ENCODE assay signal across 10 cellular contexts in genomic region chr22:50171319-50171964, GRCh38. TPM values are rescaled to one million over a fixed set of nuclear protein-coding genes. Genes with fewer than 3 reads are reported as not detected.
DNase-seq lines count a peak whose midpoint lies in the region; ATAC-seq and TF ChIP-seq lines count a peak whose summit lies in the region.
"Had no signal": no experiment of that assay in that cellular context is flagged by ENCODE, and none has a peak within 500 bp of the region (broad histone marks: within the 10 kb centered on the region; RNA-seq: fewer than 3 reads in every experiment).

No MANE protein-coding gene starts in this region.

- H3K9me3 ChIP-seq in iPS-18c (ENCODE audit: control insufficient read depth, insufficient read depth, low read length), result peaks cover 2% of the 10 kb centered on the region

- no peaks in the 10 kb centered on the region for H3K9me3 Mint-ChIP-seq in activated CD4-positive, alpha-beta T cell treated with anti-CD3 and anti-CD28 coated beads, Interleukin-2, amount 10 ng/mL, durations not matched to agents 24 days and 14 days
- H3K9me3 Mint-ChIP-seq in activated naive CD4-positive, alpha-beta T cell treated with anti-CD3 and anti-CD28 coated beads, Interleukin-2, amount 50 U/mL, for 72 hours, result no peaks in the 10 kb centered on the region
- H3K9me3 Mint-ChIP-seq in stimulated activated naive B cell treated with anti-CD40 and anti-IgM and Interleukin-4, amounts not matched to agents 10 μg/mL and 1 μg/mL and 100 μg/mL, for 72 hours, result no peaks in the 10 kb centered on the region

- no peak for TF ChIP-seq POLR2A in lower leg skin (IDR thresholded peaks at IDR 0.05)

- no peak for ATAC-seq in activated naive CD4-positive, alpha-beta T cell treated with anti-CD3 and anti-CD28 coated beads, Interleukin-2, amount 50 U/mL, for 72 hours
- ATAC-seq in stimulated activated naive B cell treated with anti-CD40 and anti-IgM and Interleukin-4, amounts not matched to agents 10 μg/mL and 1 μg/mL and 100 μg/mL, for 72 hours (replicated peaks), result no peak
- no peak for ATAC-seq in GM18517 (IDR thresholded peaks at IDR 0.05; ENCODE audit: unreplicated experiment)

- H3K4me1 Mint-ChIP-seq in activated CD4-positive, alpha-beta T cell treated with anti-CD3 and anti-CD28 coated beads, Interleukin-2, amount 10 ng/mL, durations not matched to agents 24 days and 14 days, result peaks cover 6% of the 10 kb centered on the region
- peaks cover 40 to 58% of the 10 kb centered on the region in 2 donors for H3K4me1 Mint-ChIP-seq in stimulated activated naive B cell treated with anti-CD40 and anti-IgM and Interleukin-4, amounts not matched to agents 10 μg/mL and 1 μg/mL and 100 μg/mL, for 72 hours

- WGBS in lower leg skin, 2 donors, result 68 to 73% methylated on average over 11 of the region's 15 CpGs

- no peak for DNase-seq in activated CD4-positive, alpha-beta T cell treated with anti-CD3 and anti-CD28 coated beads, Interleukin-2, amount 10 ng/mL, durations not matched to agents 24 days and 14 days
- no peak for DNase-seq in activated CD4-positive, alpha-beta T cell treated with anti-CD3 and anti-CD28 coated beads, Interleukin-2, amount 50 U/mL, for 1 hour
- peak in 1 of 2 donors; percentile 57 for DNase-seq in activated naive CD4-positive, alpha-beta T cell treated with anti-CD3 and anti-CD28 coated beads, Interleukin-2, amount 50 U/mL, for 72 hours (ENCODE audit: low spot score in 2 of 2)
- DNase-seq in stimulated activated naive B cell treated with anti-CD40 and anti-IgM and Interleukin-4, amounts not matched to agents 10 μg/mL and 1 μg/mL and 100 μg/mL, for 72 hours, result no peak
- DNase-seq in NCI-H2107 (lab: John Stamatoyannopoulos, UW) (no peak), lower leg skin (ENCODE audit: low spot score in 2 of 2) (no peak)
- DNase-seq: amygdala, MV-4-11 had no signal

- intact Hi-C loops in activated CD4-positive, alpha-beta T cell treated with anti-CD3 and anti-CD28 coated beads, Interleukin-2, amount 10 ng/mL, durations not matched to agents 24 days and 14 days (cut with micrococcal nuclease), result no loop called here
- intact Hi-C loops in lower leg skin (cut with DNase I; ENCODE audit: low total_unique reads), result no loop called here

- H3K27me3 Mint-ChIP-seq in activated CD4-positive, alpha-beta T cell treated with anti-CD3 and anti-CD28 coated beads, Interleukin-2, amount 10 ng/mL, durations not matched to agents 24 days and 14 days, result peaks cover 36% of the 10 kb centered on the region
- H3K27me3 Mint-ChIP-seq in stimulated activated naive B cell treated with anti-CD40 and anti-IgM and Interleukin-4, amounts not matched to agents 10 μg/mL and 1 μg/mL and 100 μg/mL, for 72 hours, result peaks cover 19 to 23% of the 10 kb centered on the region in 2 donors

- H3K27ac Mint-ChIP-seq in activated CD4-positive, alpha-beta T cell treated with anti-CD3 and anti-CD28 coated beads, Interleukin-2, amount 10 ng/mL, durations not matched to agents 24 days and 14 days, result peak overlapping the region; percentile 73
- peak overlapping the region; percentile 14 to 44 for H3K27ac Mint-ChIP-seq in activated naive CD4-positive, alpha-beta T cell treated with anti-CD3 and anti-CD28 coated beads, Interleukin-2, amount 50 U/mL, for 72 hours
- peak overlapping the region; percentile 92 for H3K27ac Mint-ChIP-seq in stimulated activated naive B cell treated with anti-CD40 and anti-IgM and Interleukin-4, amounts not matched to agents 10 μg/mL and 1 μg/mL and 100 μg/mL, for 72 hours

- peak overlapping the region; percentile 68 for H3K4me3 ChIP-seq in iPS-18c (ENCODE audit: insufficient read depth, low read depth, low read length)
- no peak overlapping the region for H3K4me3 ChIP-seq in lower leg skin (ENCODE audit: low read depth, poor library complexity, severe bottlenecking)

- no peak for TF ChIP-seq CTCF in lower leg skin (IDR thresholded peaks at IDR 0.05)

- peak overlapping the region; percentile 79 for H3K4me3 Mint-ChIP-seq in activated CD4-positive, alpha-beta T cell treated with anti-CD3 and anti-CD28 coated beads, Interleukin-2, amount 10 ng/mL, durations not matched to agents 24 days and 14 days
- H3K4me3 Mint-ChIP-seq in stimulated activated naive B cell treated with anti-CD40 and anti-IgM and Interleukin-4, amounts not matched to agents 10 μg/mL and 1 μg/mL and 100 μg/mL, for 72 hours, result peak overlapping the region; percentile 85 to 87

- no peaks in the 10 kb centered on the region for H3K36me3 Mint-ChIP-seq in activated CD4-positive, alpha-beta T cell treated with anti-CD3 and anti-CD28 coated beads, Interleukin-2, amount 10 ng/mL, durations not matched to agents 24 days and 14 days (ENCODE audit: low read depth)
- no peaks in the 10 kb centered on the region for H3K36me3 Mint-ChIP-seq in activated naive CD4-positive, alpha-beta T cell treated with anti-CD3 and anti-CD28 coated beads, Interleukin-2, amount 50 U/mL, for 72 hours
- peaks cover 2 to 4% of the 10 kb centered on the region in 2 donors for H3K36me3 Mint-ChIP-seq in stimulated activated naive B cell treated with anti-CD40 and anti-IgM and Interleukin-4, amounts not matched to agents 10 μg/mL and 1 μg/mL and 100 μg/mL, for 72 hours

RNA-seq across cellular contexts. Expression of gene PANX2, which starts 0.9 kb away (rescaled TPM):
- total RNA-seq in activated CD4-positive, alpha-beta T cell treated with anti-CD3 and anti-CD28 coated beads, Interleukin-2, amount 10 ng/mL, durations not matched to agents 24 days and 14 days, result 1.4 and 1.6 TPM in 2 replicates
- 1 to 10 TPM; 2.1 to 2.5 TPM for total RNA-seq in activated naive CD4-positive, alpha-beta T cell treated with anti-CD3 and anti-CD28 coated beads, Interleukin-2, amount 50 U/mL, for 72 hours
- total RNA-seq in lower leg skin, result 1 to 10 TPM; 1.4 to 4.3 (median 1.8) TPM

RNA-seq across cellular contexts. Expression of gene TRABD, which starts 14.3 kb away (rescaled TPM):
- 94.4 and 97.4 TPM in 2 replicates for total RNA-seq in activated CD4-positive, alpha-beta T cell treated with anti-CD3 and anti-CD28 coated beads, Interleukin-2, amount 10 ng/mL, durations not matched to agents 24 days and 14 days
- total RNA-seq in activated naive CD4-positive, alpha-beta T cell treated with anti-CD3 and anti-CD28 coated beads, Interleukin-2, amount 50 U/mL, for 72 hours, result 10 to 100 TPM; 84.4 to 98.2 TPM
- 10 to 100 TPM; 31.5 to 62.7 (median 46.4) TPM for total RNA-seq in lower leg skin

RNA-seq across cellular contexts. Expression of gene SELENOO, which starts 29.4 kb away (rescaled TPM):
- 24.0 and 25.2 TPM in 2 replicates for total RNA-seq in activated CD4-positive, alpha-beta T cell treated with anti-CD3 and anti-CD28 coated beads, Interleukin-2, amount 10 ng/mL, durations not matched to agents 24 days and 14 days
- 10 to 100 TPM; 22.5 to 23.4 TPM for total RNA-seq in activated naive CD4-positive, alpha-beta T cell treated with anti-CD3 and anti-CD28 coated beads, Interleukin-2, amount 50 U/mL, for 72 hours
- 10 to 100 TPM; 33.3 to 52.3 (median 43.1) TPM for total RNA-seq in lower leg skin

Comparison
In these comparisons a context has a peak if more than half of its experiments do, and no peak if none do; other contexts are left out.
1. H3K27ac Mint-ChIP-seq: peak in every context shown above with its lines; median percentile 92 in stimulated activated naive B cell treated with anti-CD40 and anti-IgM and Interleukin-4, amounts not matched to agents 10 μg/mL and 1 μg/mL and 100 μg/mL, for 72 hours; 73 in activated CD4-positive, alpha-beta T cell treated with anti-CD3 and anti-CD28 coated beads, Interleukin-2, amount 10 ng/mL, durations not matched to agents 24 days and 14 days; 29 in activated naive CD4-positive, alpha-beta T cell treated with anti-CD3 and anti-CD28 coated beads, Interleukin-2, amount 50 U/mL, for 72 hours.